In the genomic region with DNA sequence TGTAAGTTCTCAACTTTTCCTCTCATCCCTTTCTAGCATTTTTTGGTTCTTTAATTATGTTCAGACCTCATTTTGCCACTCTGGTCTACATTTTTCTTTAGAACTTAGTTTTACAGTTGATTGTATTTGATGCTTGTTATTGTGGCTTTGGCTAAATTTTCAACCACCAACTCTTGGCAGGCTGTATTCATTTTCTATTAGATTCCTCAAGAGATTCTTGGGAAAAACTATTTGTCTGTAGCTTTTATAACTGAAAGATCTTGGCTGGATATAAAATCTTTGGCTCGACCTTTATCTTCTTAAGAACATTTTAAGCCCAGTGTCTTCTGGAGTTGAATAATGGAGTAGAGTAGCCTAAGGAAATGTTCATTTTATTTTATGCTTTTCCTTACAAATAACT, we compare ENCODE assay signal across 8 cellular contexts.
"Had no signal": no experiment of that assay in that cellular context is flagged by ENCODE, and none has a peak within 500 bp of the region (broad histone marks: within the 10 kb centered on the region; RNA-seq: fewer than 3 reads in every experiment).

No MANE protein-coding gene starts in this region.

- H2AFZ ChIP-seq: GM23338 had no signal

- H3K4me3 Mint-ChIP-seq: GM23338, H9, IgD-negative memory B cell had no signal

- H3K4me2 ChIP-seq: GM23338 had no signal

- H3K27ac ChIP-seq: HL-60 had no signal

- H3K4me3 ChIP-seq: GM23338 had no signal

- ATAC-seq: GM23338, HepG2 had no signal

- H3K36me3 Mint-ChIP-seq: IgD-negative memory B cell had no signal

- DNase-seq: H9, HCEC 1CT had no signal

- FAIRE-seq: H1, H54, HepG2 had no signal

- H3K9me3 Mint-ChIP-seq: GM23338, H9 had no signal

- H3K4me1 Mint-ChIP-seq: IgD-negative memory B cell had no signal

- H3K27ac Mint-ChIP-seq: GM23338, H9, IgD-negative memory B cell had no signal

- H3K27me3 Mint-ChIP-seq: IgD-negative memory B cell had no signal
